Comparison of ENCODE assay signal across 1 cellular context in the genomic region with DNA sequence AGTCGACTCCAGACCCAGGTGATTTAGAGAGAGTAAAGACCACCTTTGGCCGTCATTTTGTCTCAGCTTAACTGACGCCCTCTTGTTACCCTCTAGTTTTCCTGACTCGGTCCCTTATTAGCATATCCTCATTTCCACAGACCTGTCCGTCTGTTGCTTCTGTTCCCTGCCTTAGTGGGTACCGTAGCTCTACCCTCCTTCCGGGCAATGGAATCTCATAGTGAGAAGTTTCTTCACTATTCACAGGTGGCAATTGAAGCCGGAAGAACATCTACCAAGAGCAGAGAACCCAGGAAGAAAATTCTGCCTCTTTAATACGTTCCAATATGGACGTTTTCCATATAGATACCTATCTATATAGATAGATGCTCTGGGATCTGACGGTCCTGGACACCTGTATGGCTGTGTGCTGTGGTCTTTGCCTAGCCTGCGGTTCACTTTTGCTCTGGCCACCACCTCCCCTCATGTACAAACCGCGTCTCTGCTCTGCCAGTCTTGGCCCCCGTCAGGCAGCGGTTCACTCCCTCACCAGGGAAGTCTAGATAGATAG.
A peak's percentile ranks its signal among the peaks of the same experiment; 100 is the strongest.
TF ChIP-seq lines count a peak whose summit lies in the region.

No MANE protein-coding gene starts in this region.

TF ChIP-seq in HepG2, 621 proteins besides CTCF, POLR2A, EP300 and RAD21:
- TF ChIP-seq LCORL (IDR thresholded peaks at IDR 0.05) (no peak), LCORL (CRISPR knock-in tag; IDR thresholded peaks at IDR 0.05) (peak; percentile 3; the same call in 1 of the 2 replicates), ZBTB3 (CRISPR knock-in tag; IDR thresholded peaks at IDR 0.05; ENCODE audit: borderline replicate concordance, low read depth) (no peak), HNRNPK (IDR thresholded peaks at IDR 0.05; ENCODE audit: low read depth, low read length, poor library complexity, severe bottlenecking) (peak; percentile 30), ZC3H13 (CRISPR knock-in tag; IDR thresholded peaks at IDR 0.05) (no peak), ZNF792 (CRISPR knock-in tag; IDR thresholded peaks at IDR 0.05) (0 out of 2 replicates have a peak, but pooled peaks have one; percentile 3)
- TF ChIP-seq, protein P1, sequence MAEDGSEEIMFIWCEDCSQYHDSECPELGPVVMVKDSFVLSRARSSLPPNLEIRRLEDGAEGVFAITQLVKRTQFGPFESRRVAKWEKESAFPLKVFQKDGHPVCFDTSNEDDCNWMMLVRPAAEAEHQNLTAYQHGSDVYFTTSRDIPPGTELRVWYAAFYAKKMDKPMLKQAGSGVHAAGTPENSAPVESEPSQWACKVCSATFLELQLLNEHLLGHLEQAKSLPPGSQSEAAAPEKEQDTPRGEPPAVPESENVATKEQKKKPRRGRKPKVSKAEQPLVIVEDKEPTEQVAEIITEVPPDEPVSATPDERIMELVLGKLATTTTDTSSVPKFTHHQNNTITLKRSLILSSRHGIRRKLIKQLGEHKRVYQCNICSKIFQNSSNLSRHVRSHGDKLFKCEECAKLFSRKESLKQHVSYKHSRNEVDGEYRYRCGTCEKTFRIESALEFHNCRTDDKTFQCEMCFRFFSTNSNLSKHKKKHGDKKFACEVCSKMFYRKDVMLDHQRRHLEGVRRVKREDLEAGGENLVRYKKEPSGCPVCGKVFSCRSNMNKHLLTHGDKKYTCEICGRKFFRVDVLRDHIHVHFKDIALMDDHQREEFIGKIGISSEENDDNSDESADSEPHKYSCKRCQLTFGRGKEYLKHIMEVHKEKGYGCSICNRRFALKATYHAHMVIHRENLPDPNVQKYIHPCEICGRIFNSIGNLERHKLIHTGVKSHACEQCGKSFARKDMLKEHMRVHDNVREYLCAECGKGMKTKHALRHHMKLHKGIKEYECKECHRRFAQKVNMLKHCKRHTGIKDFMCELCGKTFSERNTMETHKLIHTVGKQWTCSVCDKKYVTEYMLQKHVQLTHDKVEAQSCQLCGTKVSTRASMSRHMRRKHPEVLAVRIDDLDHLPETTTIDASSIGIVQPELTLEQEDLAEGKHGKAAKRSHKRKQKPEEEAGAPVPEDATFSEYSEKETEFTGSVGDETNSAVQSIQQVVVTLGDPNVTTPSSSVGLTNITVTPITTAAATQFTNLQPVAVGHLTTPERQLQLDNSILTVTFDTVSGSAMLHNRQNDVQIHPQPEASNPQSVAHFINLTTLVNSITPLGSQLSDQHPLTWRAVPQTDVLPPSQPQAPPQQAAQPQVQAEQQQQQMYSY (CRISPR knock-in tag; IDR thresholded peaks at IDR 0.05) = no peak
TF ChIP-seq in HepG2: peak in this region for 3.
